24 cellular contexts compared by ENCODE assay signal in genomic region chr4:132564920-132565319, GRCh38.
DNase-seq lines count a peak whose midpoint lies in the region; ATAC-seq and TF ChIP-seq lines count a peak whose summit lies in the region.
"Had no signal": no experiment of that assay in that cellular context is flagged by ENCODE, and none has a peak within 500 bp of the region (broad histone marks: within the 10 kb centered on the region; RNA-seq: fewer than 3 reads in every experiment).

No MANE protein-coding gene starts in this region.

- peak; percentile 76 for DNase-seq in ELF-1 (ENCODE audit: low read depth, low spot score)
- peak; percentile 4 for DNase-seq in NCI-H69 (lab: John Stamatoyannopoulos, UW)
- DNase-seq in cerebellar cortex (ENCODE audit: low spot score) = peak; percentile 5
- no peak for DNase-seq in neural crest cell (ENCODE audit: low read depth, low spot score)
- DNase-seq in retina = no peak
- DNase-seq in effector CD4-positive, alpha-beta T cell = no peak
- DNase-seq: activated CD4-positive, alpha-beta T cell treated with anti-CD3 and anti-CD28 coated beads for 4 hours; activated CD8-positive, alpha-beta memory T cell treated with anti-CD3 and anti-CD28 coated beads, Interleukin-2, amount 10 ng/mL, durations not matched to agents 7 days and 5 days; activated naive CD8-positive, alpha-beta T cell treated with anti-CD3 and anti-CD28 coated beads for 36 hours; KG1; kidney glomerular epithelial cell; mesenchymal stem cell; naive thymus-derived CD8-positive, alpha-beta T cell; NCI-H1092; NCI-H2081; NCI-H510A treated with DMSO at 0.1 percent for 48 hours; pancreas; RPMI8226; stimulated activated CD4-positive, alpha-beta T cell treated with anti-CD3 and anti-CD28 coated beads, Interleukin-1b, Interleukin-23, amount 100 ng/mL, for 48 hours; SW 1271; transverse colon had no signal

- H3K4me3 Mint-ChIP-seq in neural crest cell = no peak overlapping the region
- H3K4me3 Mint-ChIP-seq: activated CD8-positive, alpha-beta memory T cell treated with anti-CD3 and anti-CD28 coated beads, Interleukin-2, amount 10 ng/mL, durations not matched to agents 7 days and 5 days; activated naive CD8-positive, alpha-beta T cell treated with anti-CD3 and anti-CD28 coated beads for 36 hours; stimulated activated naive CD8-positive, alpha-beta T cell treated with anti-CD3 and anti-CD28 coated beads, Interleukin-15, Interleukin-2, amounts not matched to agents 100 ng/mL and 50 ng/mL, for 24 hours had no signal

- peaks cover 4% of the 10 kb centered on the region for H3K9me3 Mint-ChIP-seq in neural crest cell

- H3K27ac Mint-ChIP-seq in neural crest cell (ENCODE audit: unreplicated experiment) = no peak overlapping the region
- H3K27ac Mint-ChIP-seq: activated CD8-positive, alpha-beta memory T cell treated with anti-CD3 and anti-CD28 coated beads, Interleukin-2, amount 10 ng/mL, durations not matched to agents 7 days and 5 days; activated naive CD8-positive, alpha-beta T cell treated with anti-CD3 and anti-CD28 coated beads for 36 hours; stimulated activated naive CD8-positive, alpha-beta T cell treated with anti-CD3 and anti-CD28 coated beads, Interleukin-15, Interleukin-2, amounts not matched to agents 100 ng/mL and 50 ng/mL, for 24 hours had no signal

- no peaks in the 10 kb centered on the region for H3K4me1 Mint-ChIP-seq in neural crest cell
- H3K4me1 Mint-ChIP-seq: activated CD8-positive, alpha-beta memory T cell treated with anti-CD3 and anti-CD28 coated beads, Interleukin-2, amount 10 ng/mL, durations not matched to agents 7 days and 5 days; activated naive CD8-positive, alpha-beta T cell treated with anti-CD3 and anti-CD28 coated beads for 36 hours; naive thymus-derived CD8-positive, alpha-beta T cell had no signal

- peak; percentile 54 for TF ChIP-seq CTCF in neural crest cell (conservative IDR thresholded peaks at IDR 0.05)

- H3K27me3 Mint-ChIP-seq in neural crest cell (ENCODE audit: low read depth) = no peaks in the 10 kb centered on the region
- H3K27me3 Mint-ChIP-seq: activated CD8-positive, alpha-beta memory T cell treated with anti-CD3 and anti-CD28 coated beads, Interleukin-2, amount 10 ng/mL, durations not matched to agents 7 days and 5 days; activated naive CD8-positive, alpha-beta T cell treated with anti-CD3 and anti-CD28 coated beads for 36 hours; naive thymus-derived CD8-positive, alpha-beta T cell; stimulated activated naive CD8-positive, alpha-beta T cell treated with anti-CD3 and anti-CD28 coated beads, Interleukin-15, Interleukin-2, amounts not matched to agents 100 ng/mL and 50 ng/mL, for 24 hours had no signal

- ATAC-seq in HG03354 (IDR thresholded peaks at IDR 0.05; ENCODE audit: poor library complexity, severe bottlenecking, unreplicated experiment) = no peak
- no peak for ATAC-seq in HG03521 (IDR thresholded peaks at IDR 0.05; ENCODE audit: unreplicated experiment)
- ATAC-seq: activated CD8-positive, alpha-beta memory T cell treated with anti-CD3 and anti-CD28 coated beads, Interleukin-2, amount 10 ng/mL, durations not matched to agents 7 days and 5 days; naive thymus-derived CD8-positive, alpha-beta T cell; pancreas had no signal

- H3K36me3 Mint-ChIP-seq in neural crest cell (ENCODE audit: low read depth) = no peaks in the 10 kb centered on the region
- H3K36me3 Mint-ChIP-seq: activated CD8-positive, alpha-beta memory T cell treated with anti-CD3 and anti-CD28 coated beads, Interleukin-2, amount 10 ng/mL, durations not matched to agents 7 days and 5 days; activated naive CD8-positive, alpha-beta T cell treated with anti-CD3 and anti-CD28 coated beads for 36 hours; naive thymus-derived CD8-positive, alpha-beta T cell had no signal

Comparison
In these comparisons a context has a peak if more than half of its experiments do, and no peak if none do; other contexts are left out.
1. DNase-seq: peak in ELF-1 (single experiment), NCI-H69 (single experiment) and cerebellar cortex (single experiment); none in neural crest cell (single experiment), retina (single experiment) and effector CD4-positive, alpha-beta T cell (single experiment).